8 cellular contexts compared by ENCODE assay signal in the genomic region with DNA sequence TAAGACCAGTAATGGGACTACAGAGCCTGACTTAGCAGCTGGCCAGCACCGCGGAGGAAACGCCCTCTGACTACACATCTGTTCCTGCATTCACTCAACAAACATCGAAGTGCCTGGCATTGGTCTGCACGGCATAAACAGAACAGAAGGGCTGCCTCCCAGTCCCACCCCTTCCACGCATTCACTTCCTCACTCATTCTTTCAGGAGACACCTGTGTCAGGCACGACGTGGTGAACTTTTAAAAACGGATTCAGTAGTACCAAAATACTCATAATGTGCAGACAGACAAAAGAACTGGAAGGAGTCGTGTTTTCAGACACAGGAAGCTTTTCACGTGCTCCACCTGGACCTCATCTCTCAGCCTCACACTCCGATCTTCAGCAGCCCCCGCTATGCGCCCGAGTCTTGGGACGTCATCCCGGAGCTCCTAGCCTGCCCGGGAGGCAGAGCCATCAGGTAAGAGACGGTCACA.
A peak's percentile ranks its signal among the peaks of the same experiment; 100 is the strongest.
DNase-seq lines count a peak whose midpoint lies in the region; ATAC-seq and TF ChIP-seq lines count a peak whose summit lies in the region.

No MANE protein-coding gene starts in this region.

- H3K36me3 ChIP-seq in fibroblast of lung (ENCODE audit: control insufficient read depth, insufficient read depth, low read length) = no peaks in the 10 kb centered on the region
- no peaks in the 10 kb centered on the region for H3K36me3 ChIP-seq in endodermal cell (ENCODE audit: control insufficient read depth, insufficient read depth, low read length)

- H3K9ac ChIP-seq in fibroblast of lung (ENCODE audit: insufficient read depth, low read length) (no peak overlapping the region), endodermal cell (ENCODE audit: extremely low read depth, low read length, poor library complexity, severe bottlenecking) (no peak overlapping the region)

- no peak overlapping the region for H2AFZ ChIP-seq in fibroblast of lung (ENCODE audit: low read length)

- H3K27ac Mint-ChIP-seq in stimulated activated memory B cell treated with anti-CD40 and anti-IgM and Interleukin-4, amounts not matched to agents 10 μg/mL and 1 μg/mL and 100 μg/mL, for 72 hours = peak overlapping the region; percentile 79
- H3K27ac Mint-ChIP-seq in endodermal cell = no peak overlapping the region

- peaks cover 2% of the 10 kb centered on the region for H3K79me2 ChIP-seq in fibroblast of lung (ENCODE audit: control insufficient read depth, insufficient read depth, low read length)

- H3K36me3 Mint-ChIP-seq in stimulated activated memory B cell treated with anti-CD40 and anti-IgM and Interleukin-4, amounts not matched to agents 10 μg/mL and 1 μg/mL and 100 μg/mL, for 72 hours = peaks cover under 1% of the 10 kb centered on the region
- peaks cover 6% of the 10 kb centered on the region for H3K36me3 Mint-ChIP-seq in endodermal cell (ENCODE audit: low read depth)

- no peaks in the 10 kb centered on the region for H4K20me1 ChIP-seq in fibroblast of lung (ENCODE audit: control insufficient read depth, extremely low read depth, insufficient read depth, low read length)

- DNase-seq in NCI-H226 = peak; percentile 71
- DNase-seq in fibroblast of lung (ENCODE audit: low read depth in 2 of 2) = peak in 1 of 2 donors; percentile 75
- no peak for DNase-seq in RWPE1 (ENCODE audit: low spot score)
- no peak for DNase-seq in endodermal cell
- DNase-seq in NK-92 (lab: John Stamatoyannopoulos, UW; ENCODE audit: unreplicated experiment) = no peak

- H3K4me1 Mint-ChIP-seq in stimulated activated memory B cell treated with anti-CD40 and anti-IgM and Interleukin-4, amounts not matched to agents 10 μg/mL and 1 μg/mL and 100 μg/mL, for 72 hours = peaks cover 61% of the 10 kb centered on the region
- H3K4me1 Mint-ChIP-seq in endodermal cell = peaks cover 24% of the 10 kb centered on the region

- 93 to 96% methylated on average over 19 of the region's 19 CpGs for WGBS in endodermal cell (ENCODE audit: insufficient coverage in 1 of 2, insufficient read length in 1 of 2), 2 experiments

- no peak overlapping the region for H3K27ac ChIP-seq in fibroblast of lung (ENCODE audit: insufficient read depth, low read length)
- H3K27ac ChIP-seq in RWPE1 = no peak overlapping the region
- H3K27ac ChIP-seq in endodermal cell (ENCODE audit: low read depth, low read length) = no peak overlapping the region

- H3K4me1 ChIP-seq in fibroblast of lung (ENCODE audit: control insufficient read depth, extremely low read depth, insufficient read depth, low read length) (peaks cover 35% of the 10 kb centered on the region), endodermal cell (ENCODE audit: control insufficient read depth, insufficient read depth, low read length) (peaks cover 14% of the 10 kb centered on the region)

- CTCF ChIA-PET in RWPE1 (lab: Yijun Ruan, JAX) = interaction anchor here (0.6 kb wide), 1 partner anchor 137 kb away, joined by 3 read pairs; no protein-coding TSS in a partner anchor

- H3K4me3 Mint-ChIP-seq in stimulated activated memory B cell treated with anti-CD40 and anti-IgM and Interleukin-4, amounts not matched to agents 10 μg/mL and 1 μg/mL and 100 μg/mL, for 72 hours = peak overlapping the region; percentile 87
- H3K4me3 Mint-ChIP-seq in endodermal cell = no peak overlapping the region

- POLR2A ChIA-PET in RWPE1 (lab: Yijun Ruan, JAX; ENCODE audit: low non-redundant PET) = no interaction called here

- no peaks in the 10 kb centered on the region for H3K27me3 ChIP-seq in fibroblast of lung (ENCODE audit: control insufficient read depth, insufficient read depth, low read length)
- no peaks in the 10 kb centered on the region for H3K27me3 ChIP-seq in endodermal cell (ENCODE audit: control insufficient read depth, insufficient read depth, low read length, poor library complexity, severe bottlenecking)

- no peaks in the 10 kb centered on the region for H3K9me3 Mint-ChIP-seq in stimulated activated memory B cell treated with anti-CD40 and anti-IgM and Interleukin-4, amounts not matched to agents 10 μg/mL and 1 μg/mL and 100 μg/mL, for 72 hours
- H3K9me3 Mint-ChIP-seq in endodermal cell = no peaks in the 10 kb centered on the region

- H3K4me3 ChIP-seq in fibroblast of lung (replicated peaks in 1 of 4; ENCODE audit: control extremely low read depth in 1 of 4, insufficient read depth in 1 of 4, low read depth in 3 of 4, low read length in 4 of 4) (peak overlapping the region in 1 of 4 experiments; percentile 54), endodermal cell (ENCODE audit: low read length) (no peak overlapping the region)

- no peaks in the 10 kb centered on the region for H3K27me3 Mint-ChIP-seq in stimulated activated memory B cell treated with anti-CD40 and anti-IgM and Interleukin-4, amounts not matched to agents 10 μg/mL and 1 μg/mL and 100 μg/mL, for 72 hours
- H3K27me3 Mint-ChIP-seq in endodermal cell (ENCODE audit: insufficient read depth) = no peaks in the 10 kb centered on the region

- TF ChIP-seq CTCF in fibroblast of lung (conservative IDR thresholded peaks at IDR 0.05 in 1 of 2, IDR thresholded peaks at IDR 0.05 in 1 of 2; ENCODE audit: low read depth in 1 of 2, low read length in 2 of 2) (no peak), RWPE1 (conservative IDR thresholded peaks at IDR 0.05; ENCODE audit: low read depth) (no peak), endodermal cell (conservative IDR thresholded peaks at IDR 0.05) (no peak)

- H3K9me3 ChIP-seq in fibroblast of lung (ENCODE audit: control insufficient read depth, insufficient read depth, low read depth, low read length) (no peaks in the 10 kb centered on the region), endodermal cell (ENCODE audit: control insufficient read depth, low read length) (no peaks in the 10 kb centered on the region)

- ATAC-seq in GM18498 (IDR thresholded peaks at IDR 0.05; ENCODE audit: unreplicated experiment) = peak; percentile 82
- ATAC-seq in GM21717 (IDR thresholded peaks at IDR 0.05; ENCODE audit: unreplicated experiment) = peak; percentile 88
- peak; percentile 95 for ATAC-seq in stimulated activated memory B cell treated with anti-CD40 and anti-IgM and Interleukin-4, amounts not matched to agents 10 μg/mL and 1 μg/mL and 100 μg/mL, for 72 hours

- peak overlapping the region; percentile 42 for H3K4me2 ChIP-seq in fibroblast of lung (ENCODE audit: extremely low read depth, insufficient read depth, low read length)
